15 cellular contexts compared by ENCODE assay signal in the genomic region with DNA sequence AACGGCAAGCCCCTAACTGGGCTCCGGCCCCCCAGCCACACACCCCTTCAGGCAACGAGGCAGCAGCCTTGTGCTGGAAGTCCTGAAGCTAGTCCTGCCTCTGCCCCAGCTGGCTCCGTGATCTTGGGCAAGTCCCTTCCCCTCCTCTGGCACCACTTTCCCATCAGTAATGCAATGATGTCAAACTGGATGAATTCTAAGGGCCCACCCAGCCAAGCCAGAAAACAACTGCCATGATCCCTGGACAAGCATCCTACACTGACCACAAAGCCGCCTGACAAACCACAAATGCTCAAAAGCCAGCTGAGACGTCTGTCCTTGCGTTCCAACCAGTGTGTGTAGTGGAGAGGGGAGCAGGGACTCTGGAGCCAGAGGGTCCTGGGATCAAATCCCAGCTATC. TPM values are rescaled to one million over a fixed set of nuclear protein-coding genes. Genes with fewer than 3 reads are reported as not detected.
A peak's percentile ranks its signal among the peaks of the same experiment; 100 is the strongest.
DNase-seq lines count a peak whose midpoint lies in the region; ATAC-seq and TF ChIP-seq lines count a peak whose summit lies in the region.
"Had no signal": no experiment of that assay in that cellular context is flagged by ENCODE, and none has a peak within 500 bp of the region (broad histone marks: within the 10 kb centered on the region; RNA-seq: fewer than 3 reads in every experiment).

No MANE protein-coding gene starts in this region.

- no peaks in the 10 kb centered on the region for H3K9me3 ChIP-seq in CD4-positive, CD25-positive, alpha-beta regulatory T cell (ENCODE audit: control insufficient read depth in 2 of 2, low read length in 2 of 2)
- no peaks in the 10 kb centered on the region for H3K9me3 ChIP-seq in tibial nerve
- H3K9me3 ChIP-seq in heart left ventricle = no peaks in the 10 kb centered on the region
- H3K9me3 ChIP-seq: transverse colon had no signal

- no peaks in the 10 kb centered on the region for H3K27me3 ChIP-seq in CD4-positive, CD25-positive, alpha-beta regulatory T cell (ENCODE audit: control insufficient read depth, insufficient read depth, low read length)
- no peaks in the 10 kb centered on the region for H3K27me3 ChIP-seq in tibial nerve
- no peaks in the 10 kb centered on the region for H3K27me3 ChIP-seq in heart left ventricle
- H3K27me3 ChIP-seq: transverse colon had no signal

- WGBS in tibial nerve, 2 donors = 57 to 79% methylated on average over 4 to 7 of the region's 7 CpGs
- 74 to 93% (median 86%) methylated on average over 4 to 7 of the region's 7 CpGs for WGBS in heart left ventricle, 4 donors

- intact Hi-C loops in activated T-helper 2 cell treated with anti-CD3 and anti-CD28 coated beads, Interferon-gamma antibody, Interleukin-2, Interleukin-4, amounts not matched to agents 10 μg/mL and 5 μg/mL and 100 μg/mL, durations not matched to agents 14 hours and 24 hours and 36 hours (cut with micrococcal nuclease) = no loop called here
- intact Hi-C loops in heart left ventricle (cut with DNase I) = no loop called here

- DNase-seq in CD4-positive, CD25-positive, alpha-beta regulatory T cell = no peak
- DNase-seq in GM04504 (ENCODE audit: low read depth) (peak; percentile 52), hepatic stellate cell (ENCODE audit: low spot score) (peak; percentile 73), tibial nerve (ENCODE audit: low spot score in 2 of 2) (no peak), COLO829 (ENCODE audit: low spot score) (no peak), heart left ventricle (no peak)
- DNase-seq in activated T-helper 2 cell treated with anti-CD3 and anti-CD28 coated beads, Interferon-gamma antibody, Interleukin-2, Interleukin-4, amounts not matched to agents 10 μg/mL and 5 μg/mL and 100 μg/mL, durations not matched to agents 14 hours and 24 hours and 36 hours (ENCODE audit: low spot score) = no peak
- no peak for DNase-seq in stimulated activated CD8-positive, alpha-beta memory T cell treated with anti-CD3 and anti-CD28 coated beads, Interleukin-4, amount 100 ng/mL, for 48 hours
- DNase-seq: activated CD4-positive, CD25-positive, alpha-beta regulatory T cell treated with anti-CD3 and anti-CD28 coated beads, Interleukin-2, amount 50 U/mL, for 72 hours; activated gamma-delta T cell treated with Interleukin-2 at 50 U/mL for 16 hours; cortex of kidney; DMS153; NCI-H2081; transverse colon had no signal

- peaks cover 3% of the 10 kb centered on the region for H3K36me3 Mint-ChIP-seq in CD4-positive, CD25-positive, alpha-beta regulatory T cell
- H3K36me3 Mint-ChIP-seq in activated T-helper 2 cell treated with anti-CD3 and anti-CD28 coated beads, Interferon-gamma antibody, Interleukin-2, Interleukin-4, amounts not matched to agents 10 μg/mL and 5 μg/mL and 100 μg/mL, durations not matched to agents 14 hours and 24 hours and 36 hours (ENCODE audit: low read depth) = peaks cover 9% of the 10 kb centered on the region

- H3K27ac ChIP-seq in CD4-positive, CD25-positive, alpha-beta regulatory T cell (ENCODE audit: insufficient read depth, low read length, poor library complexity, severe bottlenecking) = peak overlapping the region; percentile 24
- no peak overlapping the region for H3K27ac ChIP-seq in tibial nerve
- H3K27ac ChIP-seq in heart left ventricle = peak overlapping the region in 2 of 12 donors; percentile 20 to 97
- H3K27ac ChIP-seq: transverse colon had no signal

- no peak for TF ChIP-seq CTCF in tibial nerve (IDR thresholded peaks at IDR 0.05)
- no peak for TF ChIP-seq CTCF in heart left ventricle (IDR thresholded peaks at IDR 0.05)

- H3K9me3 Mint-ChIP-seq in CD4-positive, CD25-positive, alpha-beta regulatory T cell = no peaks in the 10 kb centered on the region
- no peaks in the 10 kb centered on the region for H3K9me3 Mint-ChIP-seq in activated T-helper 2 cell treated with anti-CD3 and anti-CD28 coated beads, Interferon-gamma antibody, Interleukin-2, Interleukin-4, amounts not matched to agents 10 μg/mL and 5 μg/mL and 100 μg/mL, durations not matched to agents 14 hours and 24 hours and 36 hours

- peak overlapping the region; percentile 70 to 91 (median 88) for H3K27ac Mint-ChIP-seq in CD4-positive, CD25-positive, alpha-beta regulatory T cell
- peak overlapping the region; percentile 38 for H3K27ac Mint-ChIP-seq in activated T-helper 2 cell treated with anti-CD3 and anti-CD28 coated beads, Interferon-gamma antibody, Interleukin-2, Interleukin-4, amounts not matched to agents 10 μg/mL and 5 μg/mL and 100 μg/mL, durations not matched to agents 14 hours and 24 hours and 36 hours

- no peak for ATAC-seq in CD4-positive, CD25-positive, alpha-beta regulatory T cell (ENCODE audit: low read depth in 2 of 2)
- ATAC-seq in heart left ventricle = no peak

- H3K4me1 Mint-ChIP-seq in CD4-positive, CD25-positive, alpha-beta regulatory T cell = peaks cover 10 to 92% (median 62%) of the 10 kb centered on the region in 4 donors
- peaks cover 69% of the 10 kb centered on the region for H3K4me1 Mint-ChIP-seq in activated T-helper 2 cell treated with anti-CD3 and anti-CD28 coated beads, Interferon-gamma antibody, Interleukin-2, Interleukin-4, amounts not matched to agents 10 μg/mL and 5 μg/mL and 100 μg/mL, durations not matched to agents 14 hours and 24 hours and 36 hours (ENCODE audit: low read depth)

- no peaks in the 10 kb centered on the region for H3K36me3 ChIP-seq in CD4-positive, CD25-positive, alpha-beta regulatory T cell (ENCODE audit: control insufficient read depth, insufficient read depth, low read length)
- H3K36me3 ChIP-seq in tibial nerve = no peaks in the 10 kb centered on the region
- H3K36me3 ChIP-seq in heart left ventricle = no peaks in the 10 kb centered on the region
- H3K36me3 ChIP-seq: transverse colon had no signal

- no peak for TF ChIP-seq EP300 in tibial nerve (IDR thresholded peaks at IDR 0.05)

- no peak for TF ChIP-seq POLR2A in tibial nerve (IDR thresholded peaks at IDR 0.05)
- TF ChIP-seq POLR2A in heart left ventricle (IDR thresholded peaks at IDR 0.05) = no peak

- H3K4me1 ChIP-seq in CD4-positive, CD25-positive, alpha-beta regulatory T cell (ENCODE audit: control insufficient read depth, insufficient read depth, low read length, poor library complexity, severe bottlenecking) = peaks cover 97% of the 10 kb centered on the region
- peaks cover 0 to 30% (median 22%) of the 10 kb centered on the region in 4 donors for H3K4me1 ChIP-seq in tibial nerve
- peaks cover 11 to 47% (median 34%) of the 10 kb centered on the region in 12 donors for H3K4me1 ChIP-seq in heart left ventricle

- H3K27me3 Mint-ChIP-seq in CD4-positive, CD25-positive, alpha-beta regulatory T cell = no peaks in the 10 kb centered on the region
- H3K27me3 Mint-ChIP-seq in activated T-helper 2 cell treated with anti-CD3 and anti-CD28 coated beads, Interferon-gamma antibody, Interleukin-2, Interleukin-4, amounts not matched to agents 10 μg/mL and 5 μg/mL and 100 μg/mL, durations not matched to agents 14 hours and 24 hours and 36 hours (ENCODE audit: low read depth) = no peaks in the 10 kb centered on the region

- no peak overlapping the region for H3K4me3 ChIP-seq in CD4-positive, CD25-positive, alpha-beta regulatory T cell (ENCODE audit: low read depth, low read length)
- H3K4me3 ChIP-seq in tibial nerve (no peak overlapping the region), heart left ventricle (no peak overlapping the region)
- H3K4me3 ChIP-seq: skin epidermis, transverse colon had no signal

- H3K4me3 Mint-ChIP-seq in CD4-positive, CD25-positive, alpha-beta regulatory T cell = peak overlapping the region in 3 of 4 donors; percentile 69 to 83 (median 76)
- H3K4me3 Mint-ChIP-seq in activated T-helper 2 cell treated with anti-CD3 and anti-CD28 coated beads, Interferon-gamma antibody, Interleukin-2, Interleukin-4, amounts not matched to agents 10 μg/mL and 5 μg/mL and 100 μg/mL, durations not matched to agents 14 hours and 24 hours and 36 hours (ENCODE audit: low read depth) = no peak overlapping the region

RNA-seq across cellular contexts. Expression of gene IFFO2, which starts 26.8 kb away (rescaled TPM):
- total RNA-seq in CD4-positive, CD25-positive, alpha-beta regulatory T cell = 101 TPM
- polyA plus RNA-seq in CD4-positive, CD25-positive, alpha-beta regulatory T cell = 1 to 10 TPM; 1.4 to 4.7 (median 2.9) TPM
- 48.5 and 49.4 TPM in 2 replicates for total RNA-seq in activated T-helper 2 cell treated with anti-CD3 and anti-CD28 coated beads, Interferon-gamma antibody, Interleukin-2, Interleukin-4, amounts not matched to agents 10 μg/mL and 5 μg/mL and 100 μg/mL, durations not matched to agents 14 hours and 24 hours and 36 hours
- total RNA-seq in tibial nerve = 10 to 100 TPM in 2 of 4 donors, 1 to 10 TPM in 2; 3.6 to 19.2 (median 9.2) TPM
- 1 to 10 TPM; 3.1 to 9.0 (median 5.3) TPM for total RNA-seq in heart left ventricle
- 1 to 10 TPM; 2.5 to 3.9 TPM for polyA plus RNA-seq in heart left ventricle

RNA-seq across cellular contexts. Expression of gene ALDH4A1, which starts 27.3 kb away (rescaled TPM):
- total RNA-seq in CD4-positive, CD25-positive, alpha-beta regulatory T cell = 1.4 TPM
- polyA plus RNA-seq in CD4-positive, CD25-positive, alpha-beta regulatory T cell = 1 to 10 TPM; 1.0 to 2.0 (median 1.5) TPM
- 4.4 and 5.0 TPM in 2 replicates for total RNA-seq in activated T-helper 2 cell treated with anti-CD3 and anti-CD28 coated beads, Interferon-gamma antibody, Interleukin-2, Interleukin-4, amounts not matched to agents 10 μg/mL and 5 μg/mL and 100 μg/mL, durations not matched to agents 14 hours and 24 hours and 36 hours
- 10 to 100 TPM; 31.2 to 42.0 (median 35.3) TPM for total RNA-seq in tibial nerve
- 10 to 100 TPM; 20.8 to 57.6 (median 30.6) TPM for total RNA-seq in heart left ventricle
- 10 to 100 TPM; 22.0 to 33.3 TPM for polyA plus RNA-seq in heart left ventricle

Comparison
In these comparisons a context has a peak if more than half of its experiments do, and no peak if none do; other contexts are left out.
1. DNase-seq: peak in GM04504 (single experiment) and hepatic stellate cell (single experiment); none in CD4-positive, CD25-positive, alpha-beta regulatory T cell (0 of 3), activated T-helper 2 cell treated with anti-CD3 and anti-CD28 coated beads, Interferon-gamma antibody, Interleukin-2, Interleukin-4, amounts not matched to agents 10 μg/mL and 5 μg/mL and 100 μg/mL, durations not matched to agents 14 hours and 24 hours and 36 hours (single experiment), tibial nerve (0 of 2), COLO829 (single experiment), stimulated activated CD8-positive, alpha-beta memory T cell treated with anti-CD3 and anti-CD28 coated beads, Interleukin-4, amount 100 ng/mL, for 48 hours (single experiment) and heart left ventricle (0 of 5).